Comparison of ENCODE assay signal across 8 cellular contexts in the genomic region with DNA sequence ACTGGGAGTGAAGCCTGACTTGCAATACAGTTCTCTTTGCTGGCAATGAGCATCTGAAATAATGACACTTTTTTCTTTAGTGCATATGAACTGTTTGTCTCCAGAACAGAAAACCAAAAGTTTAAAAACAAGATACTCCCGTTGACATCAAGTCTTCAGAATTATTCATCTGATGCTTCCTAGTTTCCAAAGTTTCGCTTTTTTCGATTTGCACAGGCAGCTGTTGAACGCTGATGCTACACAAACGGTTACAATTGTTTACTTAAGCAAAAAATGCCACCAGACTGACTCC. TPM values are rescaled to one million over a fixed set of nuclear protein-coding genes. Genes with fewer than 3 reads are reported as not detected.
DNase-seq lines count a peak whose midpoint lies in the region; FAIRE-seq and TF ChIP-seq lines count a peak whose summit lies in the region.

No MANE protein-coding gene starts in this region.

- H2AFZ ChIP-seq in neural cell (ENCODE audit: low read depth, low read length) = peak overlapping the region; percentile 84

- H3F3A ChIP-seq in neural cell (ENCODE audit: insufficient read depth, low read length, poor library complexity, severe bottlenecking) = peaks cover 4% of the 10 kb centered on the region

- H3K9me2 ChIP-seq in neural cell (ENCODE audit: insufficient read depth, low read length) = no peaks in the 10 kb centered on the region

- TF ChIP-seq RAD21 in neural cell (conservative IDR thresholded peaks at IDR 0.05) = no peak

- H3K27ac ChIP-seq in C4-2B = peak overlapping the region; percentile 94
- peak overlapping the region; percentile 85 for H3K27ac ChIP-seq in neural cell (ENCODE audit: low read length)

- DNase-seq in NT2/D1 (ENCODE audit: low read depth, low spot score) = no peak
- DNase-seq in GM12891 (ENCODE audit: insufficient read length, low spot score) = no peak
- no peak for DNase-seq in retina
- DNase-seq in cerebellar cortex (ENCODE audit: low spot score) = no peak
- no peak for DNase-seq in NCI-H526 treated with DMSO at 0.1 percent for 48 hours (lab: John Stamatoyannopoulos, UW)

- H3K9ac ChIP-seq in NT2/D1 (ENCODE audit: insufficient read length, low read depth) = peak overlapping the region; percentile 87
- H3K9ac ChIP-seq in endocrine pancreas (ENCODE audit: control insufficient read depth, insufficient read depth, low read length) = peak overlapping the region; percentile 92
- H3K9ac ChIP-seq in neural cell (ENCODE audit: low read length) = peak overlapping the region; percentile 88

- H3K4me2 ChIP-seq in neural cell (ENCODE audit: low read length) = peak overlapping the region; percentile 44

- H3K79me2 ChIP-seq in neural cell (replicated peaks; ENCODE audit: insufficient read depth, low read length) = peaks cover 37% of the 10 kb centered on the region

- peaks cover 27% of the 10 kb centered on the region for H3K36me3 ChIP-seq in NT2/D1 (ENCODE audit: insufficient read depth, insufficient read length, low read length)
- no peaks in the 10 kb centered on the region for H3K36me3 ChIP-seq in endocrine pancreas (ENCODE audit: control insufficient read depth, insufficient read depth, low read length)
- no peaks in the 10 kb centered on the region for H3K36me3 ChIP-seq in neural cell (ENCODE audit: insufficient read depth, low read length)

- TF ChIP-seq POLR2A in GM12891 (IDR thresholded peaks at IDR 0.05; ENCODE audit: low read depth, low read length) = no peak

- H3K4me1 ChIP-seq in NT2/D1 (ENCODE audit: insufficient read depth, insufficient read length) = no peaks in the 10 kb centered on the region
- peaks cover 17% of the 10 kb centered on the region for H3K4me1 ChIP-seq in endocrine pancreas (ENCODE audit: control insufficient read depth, insufficient read depth, low read length)

- TF ChIP-seq CTCF in C4-2B (conservative IDR thresholded peaks at IDR 0.05) (no peak), neural cell (IDR thresholded peaks at IDR 0.05; ENCODE audit: poor library complexity, severe bottlenecking) (no peak)

- H3K9me3 ChIP-seq in NT2/D1 (ENCODE audit: insufficient read depth, low read length) (no peaks in the 10 kb centered on the region), endocrine pancreas (ENCODE audit: control insufficient read depth, low read length) (no peaks in the 10 kb centered on the region), neural cell (ENCODE audit: low read length) (no peaks in the 10 kb centered on the region)

- H4K20me1 ChIP-seq in neural cell (ENCODE audit: insufficient read depth) = no peaks in the 10 kb centered on the region

- FAIRE-seq in GM12891 (lab: Jason Lieb, UNC) = no peak

- H3K27me3 ChIP-seq in NT2/D1 (ENCODE audit: insufficient read depth, insufficient read length) (no peaks in the 10 kb centered on the region), endocrine pancreas (ENCODE audit: control insufficient read depth, insufficient read depth, low read length) (no peaks in the 10 kb centered on the region), neural cell (ENCODE audit: insufficient read depth, low read depth, low read length) (no peaks in the 10 kb centered on the region)

- H3K4me3 ChIP-seq in NT2/D1 (ENCODE audit: insufficient read length, low read depth) = peak overlapping the region; percentile 63
- peak overlapping the region; percentile 95 for H3K4me3 ChIP-seq in endocrine pancreas (ENCODE audit: control insufficient read depth, insufficient read depth, low read length)
- H3K4me3 ChIP-seq in neural cell (ENCODE audit: low read length) = peak overlapping the region; percentile 83

- no peak for TF ChIP-seq EP300 in neural cell (conservative IDR thresholded peaks at IDR 0.05; ENCODE audit: poor library complexity, severe bottlenecking)

TF ChIP-seq in neural cell, 6 proteins besides CTCF, POLR2A, EP300 and RAD21:
- TF ChIP-seq EZH2 (IDR thresholded peaks at IDR 0.05; ENCODE audit: borderline replicate concordance, insufficient read depth, low read length, poor library complexity, severe bottlenecking) = no peak
- TF ChIP-seq MXI1 (conservative IDR thresholded peaks at IDR 0.05; ENCODE audit: poor library complexity, severe bottlenecking) = no peak
- no peak for TF ChIP-seq TAF1 (IDR thresholded peaks at IDR 0.05; ENCODE audit: low read depth)
- TF ChIP-seq POLR2AphosphoS5 (IDR thresholded peaks at IDR 0.05) = no peak
- TF ChIP-seq SMC3 (conservative IDR thresholded peaks at IDR 0.05; ENCODE audit: poor library complexity) = no peak
- TF ChIP-seq, protein P1, sequence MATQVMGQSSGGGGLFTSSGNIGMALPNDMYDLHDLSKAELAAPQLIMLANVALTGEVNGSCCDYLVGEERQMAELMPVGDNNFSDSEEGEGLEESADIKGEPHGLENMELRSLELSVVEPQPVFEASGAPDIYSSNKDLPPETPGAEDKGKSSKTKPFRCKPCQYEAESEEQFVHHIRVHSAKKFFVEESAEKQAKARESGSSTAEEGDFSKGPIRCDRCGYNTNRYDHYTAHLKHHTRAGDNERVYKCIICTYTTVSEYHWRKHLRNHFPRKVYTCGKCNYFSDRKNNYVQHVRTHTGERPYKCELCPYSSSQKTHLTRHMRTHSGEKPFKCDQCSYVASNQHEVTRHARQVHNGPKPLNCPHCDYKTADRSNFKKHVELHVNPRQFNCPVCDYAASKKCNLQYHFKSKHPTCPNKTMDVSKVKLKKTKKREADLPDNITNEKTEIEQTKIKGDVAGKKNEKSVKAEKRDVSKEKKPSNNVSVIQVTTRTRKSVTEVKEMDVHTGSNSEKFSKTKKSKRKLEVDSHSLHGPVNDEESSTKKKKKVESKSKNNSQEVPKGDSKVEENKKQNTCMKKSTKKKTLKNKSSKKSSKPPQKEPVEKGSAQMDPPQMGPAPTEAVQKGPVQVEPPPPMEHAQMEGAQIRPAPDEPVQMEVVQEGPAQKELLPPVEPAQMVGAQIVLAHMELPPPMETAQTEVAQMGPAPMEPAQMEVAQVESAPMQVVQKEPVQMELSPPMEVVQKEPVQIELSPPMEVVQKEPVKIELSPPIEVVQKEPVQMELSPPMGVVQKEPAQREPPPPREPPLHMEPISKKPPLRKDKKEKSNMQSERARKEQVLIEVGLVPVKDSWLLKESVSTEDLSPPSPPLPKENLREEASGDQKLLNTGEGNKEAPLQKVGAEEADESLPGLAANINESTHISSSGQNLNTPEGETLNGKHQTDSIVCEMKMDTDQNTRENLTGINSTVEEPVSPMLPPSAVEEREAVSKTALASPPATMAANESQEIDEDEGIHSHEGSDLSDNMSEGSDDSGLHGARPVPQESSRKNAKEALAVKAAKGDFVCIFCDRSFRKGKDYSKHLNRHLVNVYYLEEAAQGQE (IDR thresholded peaks at IDR 0.05; ENCODE audit: borderline replicate concordance) = no peak

TF ChIP-seq in GM12891, 5 proteins besides CTCF, POLR2A, EP300 and RAD21:
- TF ChIP-seq POU2F2 (IDR thresholded peaks at IDR 0.05; ENCODE audit: low read depth, low read length) (no peak), POLR2AphosphoS5 (IDR thresholded peaks at IDR 0.05; ENCODE audit: low read depth, low read length) (no peak), TAF1 (IDR thresholded peaks at IDR 0.05; ENCODE audit: low read depth, low read length) (no peak), PAX5 (IDR thresholded peaks at IDR 0.05; ENCODE audit: insufficient read depth, low read length, severe bottlenecking) (no peak), SPI1 (IDR thresholded peaks at IDR 0.05; ENCODE audit: low read depth, low read length) (no peak)

RNA-seq across cellular contexts. Expression of gene BIRC2, which starts 0.6 kb away (rescaled TPM):
- polyA plus RNA-seq in neural cell = 61.7 and 68.7 TPM in 2 replicates
- polyA minus RNA-seq in neural cell = 133 and 139 TPM in 2 replicates
- polyA plus RNA-seq in GM12891 (2012; ENCODE audit: low read depth, missing spikeins) = 19.6 TPM

RNA-seq across cellular contexts. Expression of gene BIRC3, which starts 29.1 kb away (rescaled TPM):
- polyA plus RNA-seq in neural cell = not detected in 2 replicates
- polyA minus RNA-seq in neural cell = under 0.01 TPM in 1 of 2 replicates, not detected in the other
- 42.0 TPM for polyA plus RNA-seq in GM12891 (2012; ENCODE audit: low read depth, missing spikeins)
